In genomic region chr22:19097518-19097917, GRCh38 we compare ENCODE assay signal across 17 cellular contexts. TPM values are rescaled to one million over a fixed set of nuclear protein-coding genes. Genes with fewer than 3 reads are reported as not detected.
DNase-seq lines count a peak whose midpoint lies in the region; ATAC-seq and TF ChIP-seq lines count a peak whose summit lies in the region.
"Had no signal": no experiment of that assay in that cellular context is flagged by ENCODE, and none has a peak within 500 bp of the region (broad histone marks: within the 10 kb centered on the region; RNA-seq: fewer than 3 reads in every experiment).

No MANE protein-coding gene starts in this region.

- H3K27ac Mint-ChIP-seq in CD8-positive, alpha-beta T cell: peak overlapping the region; percentile 55
- no peak overlapping the region for H3K27ac Mint-ChIP-seq in type B pancreatic cell

- no peak for TF ChIP-seq POLR2A in IMR-90 (IDR thresholded peaks at IDR 0.05; ENCODE audit: low read depth, low read length)

- H2BK5ac ChIP-seq in IMR-90 (ENCODE audit: low read depth, low read length, poor library complexity, severe bottlenecking) (no peak overlapping the region), trophoblast cell (ENCODE audit: low read depth, low read length, poor library complexity) (no peak overlapping the region)

- no peak overlapping the region for H2BK20ac ChIP-seq in IMR-90 (ENCODE audit: low read depth, low read length)

- no peak overlapping the region for H3K4me3 ChIP-seq in CD8-positive, alpha-beta T cell (ENCODE audit: low read depth, low read length)
- H3K4me3 ChIP-seq in IMR-90 (ENCODE audit: insufficient read depth, low read depth, low read length) (no peak overlapping the region), trophoblast cell (ENCODE audit: low read depth, low read length) (no peak overlapping the region)
- H3K4me3 ChIP-seq: colonic mucosa, gastrocnemius medialis, lung had no signal

- H3K56ac ChIP-seq in IMR-90 (ENCODE audit: extremely low read depth, insufficient read depth, low read length): no peak overlapping the region

- no peak for DNase-seq in CD8-positive, alpha-beta T cell
- DNase-seq in IMR-90 (no peak), cerebellar nuclear complex (lab: John Stamatoyannopoulos, UW) (peak; percentile 52 to 77), trophoblast cell (no peak), globus pallidus (ENCODE audit: low spot score) (no peak), type B pancreatic cell (ENCODE audit: extremely low spot score, unreplicated experiment) (no peak)
- no peak for DNase-seq in activated T-cell treated with anti-CD3 and anti-CD28 coated beads, Interleukin-2, amount 50 U/mL, for 4 hours
- DNase-seq: activated effector memory CD4-positive, alpha-beta T cell treated with Interleukin-2 at 50 U/mL for 16 hours; colonic mucosa; gastrocnemius medialis; natural killer cell; NCI-H1930 had no signal

- BruUV-seq in IMR-90 (replicated peaks; lab: Mats Ljungman, UMichigan): no TSS peak

- H3K9me3 ChIP-seq in CD8-positive, alpha-beta T cell (ENCODE audit: low read length): no peaks in the 10 kb centered on the region
- H3K9me3 ChIP-seq in IMR-90 (ENCODE audit: control insufficient read depth, insufficient read depth, low read length) (no peaks in the 10 kb centered on the region), trophoblast cell (ENCODE audit: insufficient read depth, low read depth, low read length) (no peaks in the 10 kb centered on the region)
- H3K9me3 ChIP-seq: colonic mucosa, gastrocnemius medialis had no signal

- H3K4me3 Mint-ChIP-seq in CD8-positive, alpha-beta T cell: no peak overlapping the region
- no peak overlapping the region for H3K4me3 Mint-ChIP-seq in type B pancreatic cell
- H3K4me3 Mint-ChIP-seq in activated T-cell treated with anti-CD3 and anti-CD28 coated beads, Interleukin-2, amount 50 U/mL, for 4 hours: no peak overlapping the region
- H3K4me3 Mint-ChIP-seq: natural killer cell had no signal

- TF ChIP-seq RAD21 in IMR-90 (IDR thresholded peaks at IDR 0.05; ENCODE audit: low read length): no peak

- peaks cover 24% of the 10 kb centered on the region for H3K9me1 ChIP-seq in IMR-90 (ENCODE audit: insufficient read depth, low read length)

- H2BK120ac ChIP-seq in IMR-90 (ENCODE audit: low read depth, low read length): no peak overlapping the region
- H2BK120ac ChIP-seq in trophoblast cell (ENCODE audit: insufficient read depth, low read length, poor library complexity): no peak overlapping the region

- H3K4me1 Mint-ChIP-seq in CD8-positive, alpha-beta T cell (ENCODE audit: low read depth): peaks cover 50% of the 10 kb centered on the region
- H3K4me1 Mint-ChIP-seq in type B pancreatic cell (ENCODE audit: unreplicated experiment): peaks cover 9% of the 10 kb centered on the region
- peaks cover 31% of the 10 kb centered on the region for H3K4me1 Mint-ChIP-seq in activated T-cell treated with anti-CD3 and anti-CD28 coated beads, Interleukin-2, amount 50 U/mL, for 4 hours (ENCODE audit: low read depth)

- H3K18ac ChIP-seq in IMR-90 (ENCODE audit: low read depth, low read length) (no peak overlapping the region), trophoblast cell (ENCODE audit: low read length) (no peak overlapping the region)

- H2AK9ac ChIP-seq in IMR-90 (replicated peaks; ENCODE audit: low read depth, low read length, poor library complexity): peak overlapping the region; percentile 87

- in situ Hi-C loops in IMR-90 (cut with MboI; ENCODE audit: low sequenced_read_pairs): no loop called here

- no peak for TF ChIP-seq CTCF in CD8-positive, alpha-beta T cell (IDR thresholded peaks at IDR 0.05)
- TF ChIP-seq CTCF in IMR-90 (conservative IDR thresholded peaks at IDR 0.05; ENCODE audit: low read depth, low read length) (no peak), type B pancreatic cell (conservative IDR thresholded peaks at IDR 0.05) (no peak)

- H4K8ac ChIP-seq in IMR-90 (ENCODE audit: low read depth in 2 of 2, low read length in 2 of 2) (no peak overlapping the region), trophoblast cell (ENCODE audit: low read depth, low read length) (no peak overlapping the region)

- dilution Hi-C loops in IMR-90 (cut with HindIII; ENCODE audit: low sequenced_read_pairs, unreplicated experiment): no loop called here

- no peak overlapping the region for H2BK15ac ChIP-seq in IMR-90 (ENCODE audit: low read depth, low read length)

- H3K23ac ChIP-seq in IMR-90 (ENCODE audit: low read depth, low read length) (no peak overlapping the region), trophoblast cell (ENCODE audit: low read length) (no peak overlapping the region)

- peaks cover 11% of the 10 kb centered on the region for H3K36me3 ChIP-seq in CD8-positive, alpha-beta T cell (ENCODE audit: insufficient read depth, low read length)
- no peaks in the 10 kb centered on the region for H3K36me3 ChIP-seq in IMR-90 (ENCODE audit: control insufficient read depth, insufficient read depth, low read length)
- peaks cover 0 to 6% of the 10 kb centered on the region in 2 experiments for H3K36me3 ChIP-seq in trophoblast cell (ENCODE audit: control insufficient read depth in 1 of 2, insufficient read depth in 2 of 2, low read length in 2 of 2)
- H3K36me3 ChIP-seq: colonic mucosa, gastrocnemius medialis had no signal

- H3K14ac ChIP-seq in IMR-90 (replicated peaks; ENCODE audit: low read depth, low read length) (no peak overlapping the region), trophoblast cell (ENCODE audit: low read length) (no peak overlapping the region)

- CTCF ChIA-PET in CD8-positive, alpha-beta T cell (lab: Charles Lee): interaction anchor here (1.7 kb wide), 1 partner anchor 10 kb away, joined by 3 read pairs; no protein-coding TSS in a partner anchor
- CTCF ChIA-PET in IMR-90 (lab: Yijun Ruan, JAX): no interaction called here

- no peak overlapping the region for H3K27ac ChIP-seq in CD8-positive, alpha-beta T cell (ENCODE audit: low read depth, low read length)
- H3K27ac ChIP-seq in IMR-90 (ENCODE audit: insufficient read depth, low read length) (no peak overlapping the region), trophoblast cell (ENCODE audit: low read depth, low read length) (no peak overlapping the region)
- H3K27ac ChIP-seq: colonic mucosa had no signal

- H3K4me1 ChIP-seq in CD8-positive, alpha-beta T cell (ENCODE audit: insufficient read depth, low read length): peaks cover 6% of the 10 kb centered on the region
- H3K4me1 ChIP-seq in IMR-90 (ENCODE audit: control insufficient read depth, insufficient read depth, low read length): peaks cover 5% of the 10 kb centered on the region; the same call in 1 of the 2 replicates
- no peaks in the 10 kb centered on the region for H3K4me1 ChIP-seq in trophoblast cell (ENCODE audit: control insufficient read depth in 1 of 2, insufficient read depth in 2 of 2, low read length in 2 of 2)
- H3K4me1 ChIP-seq: colonic mucosa had no signal

- H3K27me3 ChIP-seq in CD8-positive, alpha-beta T cell (ENCODE audit: insufficient read depth, low read length): no peaks in the 10 kb centered on the region
- no peaks in the 10 kb centered on the region for H3K27me3 ChIP-seq in IMR-90 (ENCODE audit: control insufficient read depth, insufficient read depth, low read length)
- H3K27me3 ChIP-seq in trophoblast cell (ENCODE audit: insufficient read depth, low read length): no peaks in the 10 kb centered on the region
- H3K27me3 ChIP-seq: colonic mucosa, gastrocnemius medialis had no signal

- no peak overlapping the region for H2BK12ac ChIP-seq in trophoblast cell (ENCODE audit: low read length)

- H3K79me1 ChIP-seq in IMR-90 (ENCODE audit: low read depth in 1 of 2, low read length in 2 of 2) (peaks cover 38 to 74% of the 10 kb centered on the region in 2 experiments), trophoblast cell (ENCODE audit: low read length) (no peaks in the 10 kb centered on the region)

- ATAC-seq in CD8-positive, alpha-beta T cell: no peak
- ATAC-seq in IMR-90 (ENCODE audit: low read depth) (no peak), GM18873 (IDR thresholded peaks at IDR 0.05; ENCODE audit: low FRiP score, unreplicated experiment) (no peak)
- no peak for ATAC-seq in activated T-cell treated with anti-CD3 and anti-CD28 coated beads, Interleukin-2, amount 50 U/mL, for 4 hours
- ATAC-seq: gastrocnemius medialis, natural killer cell had no signal

- WGBS in IMR-90 (ENCODE audit: extremely low coverage in 2 of 2, insufficient read length in 1 of 2), 2 experiments: 77% methylated on average over 2 of the region's 3 CpGs; no CpG with 5 or more reads in 1 of the 2 experiments
- no CpG with 5 or more reads among the region's 3 CpGs for WGBS in trophoblast cell (ENCODE audit: extremely low coverage, insufficient coverage, insufficient read length)

- peak overlapping the region; percentile 44 for H2AFZ ChIP-seq in IMR-90 (replicated peaks; ENCODE audit: low read length, poor library complexity)
- no peak overlapping the region for H2AFZ ChIP-seq in trophoblast cell (ENCODE audit: insufficient read depth, low read length, poor library complexity)

- H3K4ac ChIP-seq in IMR-90 (ENCODE audit: low read depth, low read length) (no peak overlapping the region), trophoblast cell (ENCODE audit: low read depth, low read length) (peak overlapping the region; percentile 33)

- POLR2A ChIA-PET in CD8-positive, alpha-beta T cell (lab: Charles Lee): no interaction called here
- POLR2A ChIA-PET in IMR-90 (lab: Charles Lee; ENCODE audit: unreplicated experiment): no interaction called here

- H3K79me2 ChIP-seq in trophoblast cell (ENCODE audit: control insufficient read depth, insufficient read depth, low read length, poor library complexity): peaks cover 2% of the 10 kb centered on the region

- no peaks in the 10 kb centered on the region for H3K27me3 Mint-ChIP-seq in CD8-positive, alpha-beta T cell (ENCODE audit: low read depth)
- H3K27me3 Mint-ChIP-seq in type B pancreatic cell: no peaks in the 10 kb centered on the region
- no peaks in the 10 kb centered on the region for H3K27me3 Mint-ChIP-seq in activated T-cell treated with anti-CD3 and anti-CD28 coated beads, Interleukin-2, amount 50 U/mL, for 4 hours (ENCODE audit: low read depth)

- H4K12ac ChIP-seq in trophoblast cell (ENCODE audit: low read depth, low read length): no peak overlapping the region

- no peak overlapping the region for H4K91ac ChIP-seq in IMR-90 (ENCODE audit: insufficient read depth, low read depth, low read length)
- H4K91ac ChIP-seq in trophoblast cell (ENCODE audit: low read depth, low read length): no peak overlapping the region

- H3K9ac ChIP-seq in IMR-90 (ENCODE audit: low read depth, low read length) (no peak overlapping the region), trophoblast cell (ENCODE audit: low read length) (no peak overlapping the region)

- H3K9me3 Mint-ChIP-seq in CD8-positive, alpha-beta T cell: no peaks in the 10 kb centered on the region
- H3K9me3 Mint-ChIP-seq in type B pancreatic cell: no peaks in the 10 kb centered on the region
- no peaks in the 10 kb centered on the region for H3K9me3 Mint-ChIP-seq in activated T-cell treated with anti-CD3 and anti-CD28 coated beads, Interleukin-2, amount 50 U/mL, for 4 hours
- H3K9me3 Mint-ChIP-seq: natural killer cell had no signal

- H4K5ac ChIP-seq in IMR-90 (ENCODE audit: low read depth, low read length): no peak overlapping the region

- H2AK5ac ChIP-seq in IMR-90 (ENCODE audit: low read depth, low read length) (no peak overlapping the region), trophoblast cell (ENCODE audit: low read length) (no peak overlapping the region)

- no peak overlapping the region for H3K4me2 ChIP-seq in IMR-90 (ENCODE audit: low read depth, low read length)
- no peak overlapping the region for H3K4me2 ChIP-seq in trophoblast cell (ENCODE audit: low read length)

- peaks cover 44% of the 10 kb centered on the region for H3K36me3 Mint-ChIP-seq in CD8-positive, alpha-beta T cell
- peaks cover 14% of the 10 kb centered on the region for H3K36me3 Mint-ChIP-seq in type B pancreatic cell
- H3K36me3 Mint-ChIP-seq in activated T-cell treated with anti-CD3 and anti-CD28 coated beads, Interleukin-2, amount 50 U/mL, for 4 hours (ENCODE audit: insufficient read depth): peaks cover 12% of the 10 kb centered on the region
- H3K36me3 Mint-ChIP-seq: natural killer cell had no signal

- H4K20me1 ChIP-seq in IMR-90 (ENCODE audit: insufficient read depth, low read length): peaks cover 49% of the 10 kb centered on the region

- intact Hi-C loops in CD8-positive, alpha-beta T cell (cut with DNase I, micrococcal nuclease): no loop called here
- intact Hi-C loops in IMR-90 (cut with micrococcal nuclease): no loop called here

RNA-seq across cellular contexts. Expression of gene DGCR2, which starts 24.7 kb away (rescaled TPM):
- total RNA-seq in CD8-positive, alpha-beta T cell: 10 to 100 TPM; 29.6 to 32.4 TPM
- total RNA-seq in IMR-90 (2012; rRNA removed): 17.2 and 18.6 TPM in 2 replicates
- 33.5 and 35.4 TPM in 2 replicates for polyA plus RNA-seq in IMR-90 (2012; rRNA removed)
- 29.9 and 40.0 TPM in 2 replicates for polyA plus RNA-seq in IMR-90 (2012; cell fraction: cytosol; rRNA removed)
- polyA plus RNA-seq in IMR-90 (2012; cell fraction: nucleus; rRNA removed; ENCODE audit: low replicate concordance): 21.0 and 41.5 TPM in 2 replicates
- 38.8 and 39.4 TPM in 2 replicates for polyA plus RNA-seq in trophoblast cell (2013)
- total RNA-seq in type B pancreatic cell (ENCODE audit: low replicate concordance): 75.2 and 83.1 TPM in 2 replicates
- total RNA-seq in activated T-cell treated with anti-CD3 and anti-CD28 coated beads, Interleukin-2, amount 50 U/mL, for 4 hours: 10 to 100 TPM; 25.8 to 27.7 (median 27.0) TPM

RNA-seq across cellular contexts. Expression of gene TSSK2, which starts 33.6 kb away (rescaled TPM):
- total RNA-seq in CD8-positive, alpha-beta T cell: under 1 TPM; 0.25 to 0.27 TPM
- total RNA-seq in IMR-90 (2012; rRNA removed): not detected in 2 replicates
- polyA plus RNA-seq in IMR-90 (2012; rRNA removed): not detected in 2 replicates
- polyA plus RNA-seq in IMR-90 (2012; cell fraction: cytosol; rRNA removed): not detected in 2 replicates
- not detected in 2 replicates for polyA plus RNA-seq in IMR-90 (2012; cell fraction: nucleus; rRNA removed; ENCODE audit: low replicate concordance)
- not detected in 2 replicates for polyA plus RNA-seq in trophoblast cell (2013)
- not detected in 2 replicates for total RNA-seq in type B pancreatic cell (ENCODE audit: low replicate concordance)
- total RNA-seq in activated T-cell treated with anti-CD3 and anti-CD28 coated beads, Interleukin-2, amount 50 U/mL, for 4 hours: not detected
- total RNA-seq: colonic mucosa; epithelial cell of proximal tubule; M059J; natural killer cell; T-helper 1 cell treated with Interleukin-12 subunit alpha and Interleukin-12 subunit beta and Interleukin-4 antibody, amounts not matched to agents 30 ng/mL and 1 ng/mL, for 36 hours had no signal

RNA-seq across cellular contexts. Expression of gene ESS2, which starts 46.9 kb away (rescaled TPM):
- total RNA-seq in CD8-positive, alpha-beta T cell: 10 to 100 TPM; 62.5 to 65.5 TPM
- total RNA-seq in IMR-90 (2012; rRNA removed): 13.4 and 16.7 TPM in 2 replicates
- 17.3 and 18.3 TPM in 2 replicates for polyA plus RNA-seq in IMR-90 (2012; rRNA removed)
- 19.4 and 22.2 TPM in 2 replicates for polyA plus RNA-seq in IMR-90 (2012; cell fraction: cytosol; rRNA removed)
- 22.1 and 33.4 TPM in 2 replicates for polyA plus RNA-seq in IMR-90 (2012; cell fraction: nucleus; rRNA removed; ENCODE audit: low replicate concordance)
- polyA plus RNA-seq in trophoblast cell (2013): 10.5 and 10.8 TPM in 2 replicates
- 15.7 and 19.5 TPM in 2 replicates for total RNA-seq in type B pancreatic cell (ENCODE audit: low replicate concordance)
- 10 to 100 TPM; 21.8 to 22.5 (median 22.0) TPM for total RNA-seq in activated T-cell treated with anti-CD3 and anti-CD28 coated beads, Interleukin-2, amount 50 U/mL, for 4 hours

RNA-seq across cellular contexts. Expression of gene GSC2, which starts 52.6 kb away (rescaled TPM):
- not detected for total RNA-seq in CD8-positive, alpha-beta T cell
- total RNA-seq in IMR-90 (2012; rRNA removed) (not detected in 2 replicates), type B pancreatic cell (ENCODE audit: low replicate concordance) (not detected in 2 replicates)
- not detected in 2 replicates for polyA plus RNA-seq in IMR-90 (2012; rRNA removed)
- not detected in 2 replicates for polyA plus RNA-seq in IMR-90 (2012; cell fraction: cytosol; rRNA removed)
- not detected in 2 replicates for polyA plus RNA-seq in IMR-90 (2012; cell fraction: nucleus; rRNA removed; ENCODE audit: low replicate concordance)
- not detected in 2 replicates for polyA plus RNA-seq in trophoblast cell (2013)
- total RNA-seq in activated T-cell treated with anti-CD3 and anti-CD28 coated beads, Interleukin-2, amount 50 U/mL, for 4 hours: not detected
- total RNA-seq: colonic mucosa; epithelial cell of proximal tubule; gastrocnemius medialis; lung; M059J; natural killer cell; T-helper 1 cell treated with Interleukin-12 subunit alpha and Interleukin-12 subunit beta and Interleukin-4 antibody, amounts not matched to agents 30 ng/mL and 1 ng/mL, for 36 hours had no signal
- polyA plus RNA-seq: lung had no signal

Comparison
In these comparisons a context has a peak if more than half of its experiments do, and no peak if none do; other contexts are left out.
1. DNase-seq: peak in cerebellar nuclear complex (2 of 2); none in CD8-positive, alpha-beta T cell (0 of 7), IMR-90 (single experiment), trophoblast cell (0 of 2), globus pallidus (single experiment), type B pancreatic cell (single experiment) and activated T-cell treated with anti-CD3 and anti-CD28 coated beads, Interleukin-2, amount 50 U/mL, for 4 hours (single experiment).